ENCODE assay signal across 15 cellular contexts in the genomic region with DNA sequence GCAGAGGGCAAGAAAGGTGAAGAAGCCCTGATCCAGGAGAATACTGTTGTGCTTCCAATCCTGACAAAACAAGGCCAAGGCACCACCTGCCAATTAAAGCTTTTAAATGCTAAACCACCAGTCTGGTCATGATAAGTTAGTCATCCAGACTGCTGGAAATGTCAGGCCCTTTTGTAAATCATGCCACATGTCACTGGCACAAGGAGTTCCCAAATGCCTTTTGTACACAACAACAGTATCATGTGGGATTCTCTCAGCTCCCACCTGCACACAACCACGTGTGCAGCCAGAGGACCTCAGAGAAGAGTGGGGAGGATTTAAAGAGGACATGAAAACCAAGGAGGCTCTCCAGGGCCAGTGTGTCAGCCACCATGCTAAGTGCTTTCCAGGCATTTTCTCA.
DNase-seq lines count a peak whose midpoint lies in the region; ATAC-seq and TF ChIP-seq lines count a peak whose summit lies in the region.
"Had no signal": no experiment of that assay in that cellular context is flagged by ENCODE, and none has a peak within 500 bp of the region (broad histone marks: within the 10 kb centered on the region; RNA-seq: fewer than 3 reads in every experiment).

No MANE protein-coding gene starts in this region.

- TF ChIP-seq CTCF in CD14-positive monocyte (IDR thresholded peaks at IDR 0.05) (no peak), type B pancreatic cell (conservative IDR thresholded peaks at IDR 0.05) (no peak)

- DNase-seq in CD14-positive monocyte (ENCODE audit: low spot score) (no peak), LHCN-M2 (ENCODE audit: low read depth) (peak; percentile 81), astrocyte of the hippocampus (ENCODE audit: low read depth, low spot score) (peak; percentile 49), left ventricle myocardium superior (no peak), amniotic stem cell (lab: John Stamatoyannopoulos, UW) (no peak), left lobe of liver (ENCODE audit: low spot score) (no peak), type B pancreatic cell (ENCODE audit: extremely low spot score, unreplicated experiment) (no peak)
- DNase-seq: activated CD4-positive, alpha-beta T cell treated with anti-CD3 and anti-CD28 coated beads, Interleukin-2, amount 50 U/mL, for 48 hours; CD8-positive, alpha-beta T cell; immature natural killer cell; naive thymus-derived CD8-positive, alpha-beta T cell; NCI-H510A; spleen had no signal

- H3K27me3 Mint-ChIP-seq in CD14-positive monocyte (ENCODE audit: low read depth in 3 of 3) (no peaks in the 10 kb centered on the region), type B pancreatic cell (no peaks in the 10 kb centered on the region)
- H3K27me3 Mint-ChIP-seq: activated naive CD8-positive, alpha-beta T cell; naive thymus-derived CD8-positive, alpha-beta T cell had no signal

- H3K9me3 Mint-ChIP-seq in CD14-positive monocyte (no peaks in the 10 kb centered on the region), type B pancreatic cell (no peaks in the 10 kb centered on the region)
- H3K9me3 Mint-ChIP-seq: CD8-positive, alpha-beta T cell; immature natural killer cell; naive thymus-derived CD8-positive, alpha-beta T cell had no signal

- H3K4me3 Mint-ChIP-seq in CD14-positive monocyte, result no peak overlapping the region
- H3K4me3 Mint-ChIP-seq in type B pancreatic cell, result no peak overlapping the region
- H3K4me3 Mint-ChIP-seq: activated naive CD8-positive, alpha-beta T cell; CD8-positive, alpha-beta T cell; immature natural killer cell; naive thymus-derived CD8-positive, alpha-beta T cell had no signal

- intact Hi-C loops in CD14-positive monocyte (cut with micrococcal nuclease), result no loop called here
- intact Hi-C loops in left ventricle myocardium superior (cut with micrococcal nuclease), result no loop called here

- H3K27ac Mint-ChIP-seq in CD14-positive monocyte (peak overlapping the region in 4 of 7 donors; percentile 50 to 76 (median 60)), type B pancreatic cell (no peak overlapping the region)
- H3K27ac Mint-ChIP-seq: activated naive CD8-positive, alpha-beta T cell; CD8-positive, alpha-beta T cell; immature natural killer cell; naive thymus-derived CD8-positive, alpha-beta T cell had no signal

- peaks cover 40 to 41% of the 10 kb centered on the region in 2 donors for H3K36me3 Mint-ChIP-seq in CD14-positive monocyte
- peaks cover 23% of the 10 kb centered on the region for H3K36me3 Mint-ChIP-seq in type B pancreatic cell

- peak; percentile 62 for ATAC-seq in left ventricle myocardium superior
- ATAC-seq in HG02678 (IDR thresholded peaks at IDR 0.05; ENCODE audit: unreplicated experiment), result no peak
- ATAC-seq in left lobe of liver, result no peak
- ATAC-seq: CD8-positive, alpha-beta T cell; naive thymus-derived CD8-positive, alpha-beta T cell had no signal

- H3K4me1 Mint-ChIP-seq in CD14-positive monocyte (peaks cover 29% of the 10 kb centered on the region), type B pancreatic cell (ENCODE audit: unreplicated experiment) (peaks cover 10% of the 10 kb centered on the region)
- H3K4me1 Mint-ChIP-seq: immature natural killer cell had no signal

Comparison
In these comparisons a context has a peak if more than half of its experiments do, and no peak if none do; other contexts are left out.
1. DNase-seq: peak in LHCN-M2 (single experiment) and astrocyte of the hippocampus (single experiment); none in CD14-positive monocyte (single experiment), left ventricle myocardium superior (single experiment), amniotic stem cell (single experiment), left lobe of liver (single experiment) and type B pancreatic cell (single experiment).